In the genomic region with DNA sequence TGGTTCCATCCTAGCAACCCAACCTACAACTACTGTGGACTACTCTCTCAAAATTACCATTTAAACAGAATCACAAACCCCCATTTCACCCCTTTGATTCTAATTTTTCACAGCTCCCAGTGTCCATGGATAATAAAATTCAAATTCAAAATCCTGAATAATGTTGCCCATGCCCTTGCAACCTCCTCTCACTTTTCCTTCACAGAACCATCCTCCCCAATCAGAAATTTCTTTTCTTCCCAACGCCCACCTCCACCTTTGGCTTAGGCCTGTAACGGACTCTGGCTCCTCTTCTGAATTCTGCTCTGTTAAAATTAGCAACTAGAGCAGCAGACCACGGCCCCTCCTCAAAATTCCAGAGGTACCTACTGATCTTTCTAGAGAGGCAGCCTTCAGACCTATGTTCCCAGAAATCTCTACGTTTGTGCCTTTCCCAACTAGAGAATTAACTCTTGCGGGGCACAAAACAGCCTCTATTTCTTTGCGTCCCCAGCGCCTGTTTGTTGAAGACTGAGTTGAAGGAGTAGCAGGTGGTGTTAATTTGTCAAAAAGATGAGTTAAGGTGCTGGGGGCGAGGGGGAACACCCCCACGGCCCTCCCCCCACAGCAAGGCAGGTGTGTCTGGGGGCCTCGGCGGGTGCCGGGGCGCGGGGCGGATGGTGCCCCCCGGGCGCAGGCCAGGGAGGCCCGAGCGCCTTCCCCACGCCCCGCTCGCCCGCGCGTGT, we compare ENCODE assay signal across 8 cellular contexts. TPM values are rescaled to one million over a fixed set of nuclear protein-coding genes. Genes with fewer than 3 reads are reported as not detected.
DNase-seq lines count a peak whose midpoint lies in the region; ATAC-seq and TF ChIP-seq lines count a peak whose summit lies in the region.

No MANE protein-coding gene starts in this region.

- H3K4me1 Mint-ChIP-seq in neural progenitor cell, result peaks cover 22% of the 10 kb centered on the region

- H3K27ac ChIP-seq in dorsolateral prefrontal cortex (peak overlapping the region in 52 of 59 donors; percentile 18 to 93 (median 77)), neural progenitor cell (no peak overlapping the region)

- peaks cover under 1% of the 10 kb centered on the region for H3K36me3 Mint-ChIP-seq in neural progenitor cell

- no peaks in the 10 kb centered on the region for H3K9me3 Mint-ChIP-seq in neural progenitor cell

- peaks cover 5% of the 10 kb centered on the region for H3F3A ChIP-seq in neural progenitor cell (ENCODE audit: low read depth)

- no peaks in the 10 kb centered on the region for H4K20me1 ChIP-seq in neural progenitor cell (ENCODE audit: low read depth)

- H3K4me1 ChIP-seq in neural progenitor cell, result peaks cover 21% of the 10 kb centered on the region

- peaks cover 4% of the 10 kb centered on the region for H3K27me3 Mint-ChIP-seq in neural progenitor cell (ENCODE audit: insufficient read depth, low read depth)

- peaks cover 18% of the 10 kb centered on the region for H3K79me2 ChIP-seq in neural progenitor cell (ENCODE audit: low read depth)

- DNase-seq in GM12865 (ENCODE audit: low read depth) (no peak), NB4 (ENCODE audit: low read depth) (no peak), dorsolateral prefrontal cortex (no peak), neural progenitor cell (ENCODE audit: low spot score) (peak; percentile 29), NCI-H187 (lab: John Stamatoyannopoulos, UW) (no peak)
- no peak for DNase-seq in stimulated activated CD4-positive, alpha-beta T cell treated with anti-CD3 and anti-CD28 coated beads, Interleukin-12 subunit alpha, Interleukin-12 subunit beta, amount 100 ng/mL, for 4 hours
- no peak for DNase-seq in effector CD4-positive, alpha-beta T cell

- H3K4me3 Mint-ChIP-seq in neural progenitor cell, result peak overlapping the region; percentile 92

- H3K27ac Mint-ChIP-seq in neural progenitor cell, result peak overlapping the region; percentile 94

- no peaks in the 10 kb centered on the region for H3K36me3 ChIP-seq in neural progenitor cell

- H3K9ac ChIP-seq in neural progenitor cell, result no peak overlapping the region

- H3K4me3 ChIP-seq in GM12865 (ENCODE audit: low read depth, low read length), result peak overlapping the region; percentile 81
- peak overlapping the region; percentile 81 for H3K4me3 ChIP-seq in NB4 (ENCODE audit: low read depth, low read length)
- peak overlapping the region; percentile 53 to 87 (median 70) for H3K4me3 ChIP-seq in dorsolateral prefrontal cortex
- H3K4me3 ChIP-seq in neural progenitor cell, result peak overlapping the region; percentile 69

- no peak for ATAC-seq in HG03439 (IDR thresholded peaks at IDR 0.05; ENCODE audit: unreplicated experiment)

- intact Hi-C loops in dorsolateral prefrontal cortex (cut with DNase I), result no loop called here

- no peaks in the 10 kb centered on the region for H3K9me3 ChIP-seq in neural progenitor cell (ENCODE audit: low read depth)

- peak overlapping the region; percentile 94 for H3K4me2 ChIP-seq in neural progenitor cell

- TF ChIP-seq CTCF in GM12865 (IDR thresholded peaks at IDR 0.05; ENCODE audit: insufficient read depth, low read depth, low read length, missing control alignments) (no peak), NB4 (IDR thresholded peaks at IDR 0.05; ENCODE audit: low read depth, low read length) (no peak), dorsolateral prefrontal cortex (IDR thresholded peaks at IDR 0.05 in 54 of 56, conservative IDR thresholded peaks at IDR 0.05 in 2 of 56; ENCODE audit: low read depth in 1 of 56, partially characterized antibody in 56 of 56) (peak in 1 of 56 donors; percentile 28), neural progenitor cell (IDR thresholded peaks at IDR 0.05) (no peak)

- TF ChIP-seq POLR2A in NB4 (IDR thresholded peaks at IDR 0.05; ENCODE audit: extremely low read depth, insufficient read length), result no peak

- H3K27me3 ChIP-seq in dorsolateral prefrontal cortex (peaks cover 0 to 22% (median 0%) of the 10 kb centered on the region in 45 donors), neural progenitor cell (peaks cover 4% of the 10 kb centered on the region)

- peak overlapping the region; percentile 89 for H2AFZ ChIP-seq in neural progenitor cell (replicated peaks)

RNA-seq across cellular contexts. Expression of a gene that starts 0.4 kb away (rescaled TPM):
- 10 to 100 TPM in 116 of 120 experiments, 1 to 10 TPM in 4; 9.4 to 38.2 (median 15.2) TPM for total RNA-seq in dorsolateral prefrontal cortex
- total RNA-seq in neural progenitor cell (ENCODE audit: low replicate concordance), result 10.7 and 18.0 TPM in 2 replicates
